ENCODE assay signal across 8 cellular contexts in the genomic region with DNA sequence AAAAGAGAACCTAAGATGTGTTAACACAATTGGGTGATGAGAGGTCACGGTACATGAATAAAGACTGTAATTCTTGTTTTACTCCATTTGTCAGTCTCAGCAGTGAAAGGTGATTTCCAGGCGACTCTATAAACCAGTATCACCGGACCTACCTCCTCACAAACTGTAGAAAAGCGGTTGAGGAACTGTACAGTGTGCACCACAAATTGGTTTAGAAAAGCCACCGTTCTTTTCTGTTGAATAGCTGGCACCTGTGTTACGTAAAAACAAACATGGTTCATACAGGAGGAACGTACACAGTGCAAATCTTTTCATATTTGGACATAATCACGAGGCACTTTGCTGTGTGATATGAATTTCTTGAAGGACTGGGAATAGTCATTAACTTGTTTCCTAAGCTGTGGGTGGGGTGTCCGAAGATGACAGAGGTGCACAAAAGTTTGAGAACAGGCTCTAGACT. TPM values are rescaled to one million over a fixed set of nuclear protein-coding genes. Genes with fewer than 3 reads are reported as not detected.
DNase-seq lines count a peak whose midpoint lies in the region; ATAC-seq and TF ChIP-seq lines count a peak whose summit lies in the region.

No MANE protein-coding gene starts in this region.

- DNase-seq in AG10803 (ENCODE audit: low read depth), result peak; percentile 5
- peak; percentile 54 for DNase-seq in activated CD4-positive, alpha-beta memory T cell treated with anti-CD3 and anti-CD28 coated beads, Interleukin-2, amount 10 ng/mL, durations not matched to agents 7 days and 5 days
- peak; percentile 4 for DNase-seq in glomerular visceral epithelial cell (ENCODE audit: extremely low spot score)
- no peak for DNase-seq in globus pallidus (ENCODE audit: low spot score)
- no peak for DNase-seq in NCI-H446 treated with DMSO at 0.1 percent for 48 hours (lab: John Stamatoyannopoulos, UW)

- no peaks in the 10 kb centered on the region for H3K36me3 ChIP-seq in rectal smooth muscle tissue (ENCODE audit: control insufficient read depth, insufficient read depth, low read length)

- H3K4me1 ChIP-seq in rectal smooth muscle tissue (ENCODE audit: control insufficient read depth, insufficient read depth, low read length), result no peaks in the 10 kb centered on the region

- CTCF ChIA-PET in activated CD4-positive, alpha-beta memory T cell treated with anti-CD3 and anti-CD28 coated beads, Interleukin-2, amount 10 ng/mL, durations not matched to agents 7 days and 5 days (lab: Charles Lee), result interaction anchor here (1.3 kb wide), 1 partner anchor 60 kb away, joined by 5 read pairs; no protein-coding TSS in a partner anchor

- H3K27me3 Mint-ChIP-seq in activated CD4-positive, alpha-beta memory T cell treated with anti-CD3 and anti-CD28 coated beads, Interleukin-2, amount 10 ng/mL, durations not matched to agents 7 days and 5 days, result no peaks in the 10 kb centered on the region

- H3K27me3 ChIP-seq in rectal smooth muscle tissue (ENCODE audit: control insufficient read depth, insufficient read depth, low read length), result no peaks in the 10 kb centered on the region

- POLR2A ChIA-PET in activated CD4-positive, alpha-beta memory T cell treated with anti-CD3 and anti-CD28 coated beads, Interleukin-2, amount 10 ng/mL, durations not matched to agents 7 days and 5 days (lab: Charles Lee), result interaction anchor here (0.8 to 2.5 kb wide), 20 partner anchors 10 to 1869 kb away, joined by 3 to 48 read pairs (median 4); a partner anchor contains a TSS

- H3K4me1 Mint-ChIP-seq in activated CD4-positive, alpha-beta memory T cell treated with anti-CD3 and anti-CD28 coated beads, Interleukin-2, amount 10 ng/mL, durations not matched to agents 7 days and 5 days, result peaks cover 54% of the 10 kb centered on the region

- peak overlapping the region; percentile 89 for H3K27ac Mint-ChIP-seq in activated CD4-positive, alpha-beta memory T cell treated with anti-CD3 and anti-CD28 coated beads, Interleukin-2, amount 10 ng/mL, durations not matched to agents 7 days and 5 days

- peaks cover 46% of the 10 kb centered on the region for H3K36me3 Mint-ChIP-seq in activated CD4-positive, alpha-beta memory T cell treated with anti-CD3 and anti-CD28 coated beads, Interleukin-2, amount 10 ng/mL, durations not matched to agents 7 days and 5 days (ENCODE audit: low read depth)

- H3K27ac ChIP-seq in rectal smooth muscle tissue (ENCODE audit: low read depth, low read length), result peak overlapping the region; percentile 87

- peak overlapping the region; percentile 82 for H3K4me3 Mint-ChIP-seq in activated CD4-positive, alpha-beta memory T cell treated with anti-CD3 and anti-CD28 coated beads, Interleukin-2, amount 10 ng/mL, durations not matched to agents 7 days and 5 days

- ATAC-seq in GM19023 (IDR thresholded peaks at IDR 0.05; ENCODE audit: unreplicated experiment) (peak; percentile 31), HG03175 (IDR thresholded peaks at IDR 0.05; ENCODE audit: unreplicated experiment) (peak; percentile 35)

- no peaks in the 10 kb centered on the region for H3K9me3 Mint-ChIP-seq in activated CD4-positive, alpha-beta memory T cell treated with anti-CD3 and anti-CD28 coated beads, Interleukin-2, amount 10 ng/mL, durations not matched to agents 7 days and 5 days

- peak overlapping the region; percentile 90 for H3K4me3 ChIP-seq in AG10803 (ENCODE audit: low read length)
- H3K4me3 ChIP-seq in rectal smooth muscle tissue (ENCODE audit: low read length), result peak overlapping the region; percentile 96

- no peak for TF ChIP-seq CTCF in AG10803 (conservative IDR thresholded peaks at IDR 0.05; ENCODE audit: low read length)

- H3K9ac ChIP-seq in rectal smooth muscle tissue (ENCODE audit: low read length), result peak overlapping the region; percentile 96

RNA-seq across cellular contexts. Expression of a gene that starts 0.7 kb away (rescaled TPM):
- 10 to 100 TPM; 53.4 to 54.7 TPM for total RNA-seq in activated CD4-positive, alpha-beta memory T cell treated with anti-CD3 and anti-CD28 coated beads, Interleukin-2, amount 10 ng/mL, durations not matched to agents 7 days and 5 days

RNA-seq across cellular contexts. Expression of a gene that starts 58.8 kb away (rescaled TPM):
- total RNA-seq in activated CD4-positive, alpha-beta memory T cell treated with anti-CD3 and anti-CD28 coated beads, Interleukin-2, amount 10 ng/mL, durations not matched to agents 7 days and 5 days, result 10 to 100 TPM; 59.9 to 65.9 TPM

RNA-seq across cellular contexts. Expression of a gene that starts 58.9 kb away (rescaled TPM):
- 10 to 100 TPM; 18.8 to 25.3 TPM for total RNA-seq in activated CD4-positive, alpha-beta memory T cell treated with anti-CD3 and anti-CD28 coated beads, Interleukin-2, amount 10 ng/mL, durations not matched to agents 7 days and 5 days

Comparison
In these comparisons a context has a peak if more than half of its experiments do, and no peak if none do; other contexts are left out.
1. DNase-seq: peak in AG10803 (single experiment), activated CD4-positive, alpha-beta memory T cell treated with anti-CD3 and anti-CD28 coated beads, Interleukin-2, amount 10 ng/mL, durations not matched to agents 7 days and 5 days (single experiment) and glomerular visceral epithelial cell (single experiment); none in globus pallidus (single experiment) and NCI-H446 treated with DMSO at 0.1 percent for 48 hours (single experiment).